9 cellular contexts compared by ENCODE assay signal in the genomic region with DNA sequence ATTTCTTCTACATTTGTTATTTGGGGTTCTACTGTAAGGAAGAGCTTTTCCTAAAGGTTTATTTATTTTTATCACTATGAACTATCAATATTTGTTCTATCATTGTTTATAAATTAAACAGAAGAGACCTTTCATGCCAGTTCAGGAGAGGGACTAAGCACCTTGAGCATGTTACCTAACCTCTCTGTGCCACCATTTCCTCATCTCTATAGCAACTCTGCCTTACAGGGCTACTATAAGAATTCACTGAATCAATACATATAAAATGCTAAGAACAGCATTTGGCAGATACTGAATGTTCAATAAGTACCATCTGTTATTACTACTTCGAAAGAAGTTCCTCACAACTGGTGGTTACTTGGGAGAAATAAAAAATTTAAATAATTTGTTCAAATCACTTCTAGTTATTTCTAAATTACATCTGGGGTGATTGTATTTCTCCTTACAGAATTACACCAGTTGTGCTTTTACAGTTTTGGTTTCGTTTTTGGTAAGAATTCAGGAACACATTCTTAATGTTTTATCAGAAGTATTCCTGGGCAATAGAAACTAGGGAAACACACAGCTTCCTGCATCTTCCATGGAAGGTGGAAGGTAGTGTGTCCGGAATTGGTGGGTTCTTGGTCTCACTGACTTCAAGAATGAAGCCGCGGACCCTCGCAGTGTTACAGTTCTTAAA. TPM values are rescaled to one million over a fixed set of nuclear protein-coding genes. Genes with fewer than 3 reads are reported as not detected.
DNase-seq lines count a peak whose midpoint lies in the region; ATAC-seq, FAIRE-seq and TF ChIP-seq lines count a peak whose summit lies in the region.
"Had no signal": no experiment of that assay in that cellular context is flagged by ENCODE, and none has a peak within 500 bp of the region (broad histone marks: within the 10 kb centered on the region; RNA-seq: fewer than 3 reads in every experiment).

No MANE protein-coding gene starts in this region.

- peak; percentile 33 for FAIRE-seq in GM18507 (lab: Jason Lieb, UNC)

- H3K4me3 ChIP-seq in adipocyte (ENCODE audit: low read length), result peak overlapping the region; percentile 69
- H3K4me3 ChIP-seq in prostate gland, result peak overlapping the region; percentile 23 to 24
- peak overlapping the region in 2 of 4 donors; percentile 35 to 36 for H3K4me3 ChIP-seq in tibial nerve

- H3K27ac ChIP-seq in prostate gland (peak overlapping the region in 1 of 2 donors; percentile 45), tibial nerve (peak overlapping the region in 1 of 4 donors; percentile 72)
- H3K27ac ChIP-seq: parathyroid adenoma had no signal

- intact Hi-C loops in prostate gland (cut with DNase I), result no loop called here

- H3K9ac ChIP-seq in adipocyte (ENCODE audit: low read length), result peak overlapping the region; percentile 14
- H3K9ac ChIP-seq: parathyroid adenoma had no signal

- no peaks in the 10 kb centered on the region for H3K9me3 ChIP-seq in adipocyte (ENCODE audit: control insufficient read depth, low read length)
- H3K9me3 ChIP-seq in prostate gland, result no peaks in the 10 kb centered on the region
- no peaks in the 10 kb centered on the region for H3K9me3 ChIP-seq in tibial nerve

- no peaks in the 10 kb centered on the region for H3K4me1 ChIP-seq in adipocyte (ENCODE audit: control insufficient read depth, insufficient read depth, low read length)
- H3K4me1 ChIP-seq in prostate gland (replicated peaks), result no peaks in the 10 kb centered on the region
- no peaks in the 10 kb centered on the region for H3K4me1 ChIP-seq in tibial nerve
- H3K4me1 ChIP-seq: parathyroid adenoma had no signal

- 62% methylated on average over 6 of the region's 6 CpGs for WGBS in prostate gland
- WGBS in tibial nerve, 2 donors, result 82 to 83% methylated on average over 5 to 6 of the region's 6 CpGs

- peak; percentile 57 for ATAC-seq in HG03442 (IDR thresholded peaks at IDR 0.05; ENCODE audit: unreplicated experiment)
- no peak for ATAC-seq in GM18870 (IDR thresholded peaks at IDR 0.05; ENCODE audit: unreplicated experiment)
- no peak for ATAC-seq in GM21576 (IDR thresholded peaks at IDR 0.05; ENCODE audit: unreplicated experiment)

- DNase-seq in GM18507 (ENCODE audit: extremely low spot score, insufficient read length, low read depth) (no peak), adipocyte (ENCODE audit: low read depth) (peak; percentile 29), prostate gland (ENCODE audit: low spot score) (no peak), tibial nerve (ENCODE audit: low spot score in 2 of 2) (no peak), RPMI8226 (no peak)

- H3K27me3 ChIP-seq in adipocyte (replicated peaks; ENCODE audit: control insufficient read depth, insufficient read depth, low read length) (no peaks in the 10 kb centered on the region), prostate gland (replicated peaks; ENCODE audit: insufficient read depth) (no peaks in the 10 kb centered on the region), tibial nerve (no peaks in the 10 kb centered on the region)

- H3K36me3 ChIP-seq in adipocyte (ENCODE audit: control insufficient read depth, insufficient read depth, low read length, severe bottlenecking) (no peaks in the 10 kb centered on the region), prostate gland (no peaks in the 10 kb centered on the region), tibial nerve (no peaks in the 10 kb centered on the region)

- no peak for TF ChIP-seq POLR2A in prostate gland (IDR thresholded peaks at IDR 0.05)
- no peak for TF ChIP-seq POLR2A in tibial nerve (IDR thresholded peaks at IDR 0.05)

- TF ChIP-seq CTCF in prostate gland (IDR thresholded peaks at IDR 0.05) (no peak), tibial nerve (IDR thresholded peaks at IDR 0.05) (no peak)

- TF ChIP-seq EP300 in tibial nerve (IDR thresholded peaks at IDR 0.05), result no peak

RNA-seq across cellular contexts. Expression of a gene that starts 32.9 kb away (rescaled TPM):
- total RNA-seq in prostate gland (under 1 TPM; 0.18 to 0.51 TPM), tibial nerve (under 1 TPM in 2 of 4 donors, not detected in 2; 0.20 to 0.21 TPM)

RNA-seq across cellular contexts. Expression of a gene that starts 47.0 kb away (rescaled TPM):
- total RNA-seq in prostate gland (10 to 100 TPM in 1 of 2 donors, 1 to 10 TPM in 1; 4.2 to 17.1 TPM), tibial nerve (10 to 100 TPM in 1 of 4 donors, 1 to 10 TPM in 3; 4.0 to 12.9 (median 7.2) TPM)
